Comparison of ENCODE assay signal across 9 cellular contexts in the genomic region with DNA sequence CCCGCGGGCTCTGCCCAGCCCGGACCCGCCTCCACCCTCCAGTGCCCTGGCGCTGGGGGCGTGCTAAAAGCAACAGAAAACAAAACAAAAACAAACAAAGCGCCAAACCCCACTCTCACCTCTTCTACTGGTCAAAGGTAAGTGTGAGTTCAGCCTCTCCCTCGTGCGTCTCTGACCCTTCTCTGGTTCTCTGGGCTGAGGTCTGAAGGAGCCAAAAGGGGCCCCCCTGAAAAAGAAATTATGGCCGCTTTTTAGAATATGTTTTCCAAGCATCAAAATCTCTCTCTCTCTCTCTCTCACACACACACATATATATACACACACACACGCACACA.
DNase-seq lines count a peak whose midpoint lies in the region; ATAC-seq, FAIRE-seq and TF ChIP-seq lines count a peak whose summit lies in the region.
"Had no signal": no experiment of that assay in that cellular context is flagged by ENCODE, and none has a peak within 500 bp of the region (broad histone marks: within the 10 kb centered on the region; RNA-seq: fewer than 3 reads in every experiment).

No MANE protein-coding gene starts in this region.

- no peak for TF ChIP-seq CTCF in keratinocyte (optimal IDR thresholded peaks at IDR 0.05 in 1 of 3, IDR thresholded peaks at IDR 0.05 in 1 of 3, conservative IDR thresholded peaks at IDR 0.05 in 1 of 3; ENCODE audit: extremely low read depth in 1 of 3, insufficient read depth in 2 of 3, low read length in 3 of 3)
- no peak for TF ChIP-seq CTCF in suprapubic skin (IDR thresholded peaks at IDR 0.05)
- TF ChIP-seq CTCF in mucosa of descending colon (IDR thresholded peaks at IDR 0.05), result no peak

- WGBS in suprapubic skin, result 25% methylated on average over 11 of the region's 11 CpGs

- H3K4me2 ChIP-seq in keratinocyte (ENCODE audit: control insufficient read depth, extremely low read depth, insufficient read depth, low read depth, low read length), result peak overlapping the region; percentile 79
- H3K4me2 ChIP-seq: BLaER1 had no signal

- peaks cover 18% of the 10 kb centered on the region for H3K4me1 Mint-ChIP-seq in activated T-cell treated with anti-CD3 and anti-CD28 coated beads, Interleukin-2, amount 50 U/mL, for 24 hours (ENCODE audit: low read depth)
- peaks cover 13% of the 10 kb centered on the region for H3K4me1 Mint-ChIP-seq in activated naive CD8-positive, alpha-beta T cell (ENCODE audit: low read depth)

- H3K36me3 Mint-ChIP-seq in activated T-cell treated with anti-CD3 and anti-CD28 coated beads, Interleukin-2, amount 50 U/mL, for 24 hours (ENCODE audit: low read depth), result no peaks in the 10 kb centered on the region
- H3K36me3 Mint-ChIP-seq in activated naive CD8-positive, alpha-beta T cell, result no peaks in the 10 kb centered on the region

- no peak for DNase-seq in activated T-cell treated with anti-CD3 and anti-CD28 coated beads, Interleukin-2, amount 50 U/mL, for 24 hours
- DNase-seq in activated T-cell treated with anti-CD3 and anti-CD28 coated beads, Interleukin-2, amount 50 U/mL, for 1 hour, result no peak
- no peak for DNase-seq in keratinocyte (ENCODE audit: low read depth, low spot score)
- no peak for DNase-seq in suprapubic skin (ENCODE audit: low spot score in 2 of 2)
- no peak for DNase-seq in mucosa of descending colon

- H3K27ac ChIP-seq in keratinocyte (ENCODE audit: control insufficient read depth, insufficient read depth, low read length), result no peak overlapping the region
- H3K27ac ChIP-seq in suprapubic skin, result no peak overlapping the region
- H3K27ac ChIP-seq: BLaER1 had no signal

- H3K9me1 ChIP-seq in keratinocyte (ENCODE audit: control insufficient read depth, extremely low read depth, insufficient read depth, low read length), result no peaks in the 10 kb centered on the region

- ATAC-seq in HG02610 (IDR thresholded peaks at IDR 0.05; ENCODE audit: unreplicated experiment) (no peak), mucosa of descending colon (no peak), HG02678 (IDR thresholded peaks at IDR 0.05; ENCODE audit: unreplicated experiment) (no peak)

- no peaks in the 10 kb centered on the region for H3K9me3 Mint-ChIP-seq in activated T-cell treated with anti-CD3 and anti-CD28 coated beads, Interleukin-2, amount 50 U/mL, for 24 hours
- no peaks in the 10 kb centered on the region for H3K9me3 Mint-ChIP-seq in activated naive CD8-positive, alpha-beta T cell (ENCODE audit: low read depth)

- H3K9me3 ChIP-seq in keratinocyte (ENCODE audit: control insufficient read depth, low read depth, low read length) (no peaks in the 10 kb centered on the region), suprapubic skin (no peaks in the 10 kb centered on the region), mucosa of descending colon (no peaks in the 10 kb centered on the region)

- H3K27me3 ChIP-seq in keratinocyte (ENCODE audit: control insufficient read depth, extremely low read depth, insufficient read depth, low read length) (peaks cover 9% of the 10 kb centered on the region), suprapubic skin (peaks cover 52% of the 10 kb centered on the region)

- H3K4me3 ChIP-seq in keratinocyte (ENCODE audit: control insufficient read depth in 2 of 3, extremely low read depth in 1 of 3, insufficient read depth in 2 of 3, low read depth in 1 of 3, low read length in 3 of 3) (peak overlapping the region in 1 of 3 experiments; percentile 54), suprapubic skin (peak overlapping the region; percentile 55), mucosa of descending colon (no peak overlapping the region)
- H3K4me3 ChIP-seq: BLaER1 had no signal

- H2AFZ ChIP-seq in keratinocyte (ENCODE audit: control insufficient read depth, low read length), result peak overlapping the region; percentile 48

- no peaks in the 10 kb centered on the region for H3K36me3 ChIP-seq in keratinocyte (ENCODE audit: control insufficient read depth in 2 of 2, extremely low read depth in 1 of 2, insufficient read depth in 2 of 2, low read length in 2 of 2)
- no peaks in the 10 kb centered on the region for H3K36me3 ChIP-seq in suprapubic skin
- H3K36me3 ChIP-seq in mucosa of descending colon (ENCODE audit: low read depth), result no peaks in the 10 kb centered on the region
- H3K36me3 ChIP-seq: BLaER1 had no signal

- peak overlapping the region; percentile 56 for H3K9ac ChIP-seq in keratinocyte (ENCODE audit: control insufficient read depth, extremely low read depth, insufficient read depth, low read length)
- H3K9ac ChIP-seq: BLaER1 had no signal

- no peak for FAIRE-seq in keratinocyte (lab: Jason Lieb, UNC)

- peaks cover 9% of the 10 kb centered on the region for H3K4me1 ChIP-seq in keratinocyte (ENCODE audit: control insufficient read depth, extremely low read depth, insufficient read depth, low read length)
- peaks cover 14% of the 10 kb centered on the region for H3K4me1 ChIP-seq in suprapubic skin
- H3K4me1 ChIP-seq in mucosa of descending colon (ENCODE audit: low read depth), result peaks cover 9% of the 10 kb centered on the region
- H3K4me1 ChIP-seq: BLaER1 had no signal

- TF ChIP-seq POLR2A in suprapubic skin (IDR thresholded peaks at IDR 0.05), result no peak

- no peak overlapping the region for H3K27ac Mint-ChIP-seq in activated T-cell treated with anti-CD3 and anti-CD28 coated beads, Interleukin-2, amount 50 U/mL, for 24 hours
- H3K27ac Mint-ChIP-seq in activated naive CD8-positive, alpha-beta T cell, result no peak overlapping the region

- H3K27me3 Mint-ChIP-seq in activated T-cell treated with anti-CD3 and anti-CD28 coated beads, Interleukin-2, amount 50 U/mL, for 24 hours, result peaks cover 85% of the 10 kb centered on the region
- H3K27me3 Mint-ChIP-seq in activated naive CD8-positive, alpha-beta T cell, result peaks cover 48% of the 10 kb centered on the region

- H3K79me2 ChIP-seq in keratinocyte (ENCODE audit: control insufficient read depth, insufficient read depth, low read length), result no peaks in the 10 kb centered on the region

- H4K20me1 ChIP-seq in keratinocyte (ENCODE audit: control insufficient read depth, extremely low read depth, insufficient read depth, low read length), result no peaks in the 10 kb centered on the region
- H4K20me1 ChIP-seq: BLaER1 had no signal

- TF ChIP-seq EP300 in suprapubic skin (IDR thresholded peaks at IDR 0.05), result no peak

- intact Hi-C loops in mucosa of descending colon (cut with DNase I, micrococcal nuclease), result loop anchor here (5.0 to 10.0 kb wide), 2 partner anchors 1087 to 1090 kb away; no protein-coding TSS in a partner anchor

- dilution Hi-C loops in keratinocyte (cut with MboI; ENCODE audit: extremely low pct_ligation_motif_present, low sequenced_read_pairs), result no loop called here

- H3K4me3 Mint-ChIP-seq in activated T-cell treated with anti-CD3 and anti-CD28 coated beads, Interleukin-2, amount 50 U/mL, for 24 hours, result peak overlapping the region; percentile 6
- H3K4me3 Mint-ChIP-seq in activated naive CD8-positive, alpha-beta T cell, result peak overlapping the region; percentile 58
